19 cellular contexts compared by ENCODE assay signal in the genomic region with DNA sequence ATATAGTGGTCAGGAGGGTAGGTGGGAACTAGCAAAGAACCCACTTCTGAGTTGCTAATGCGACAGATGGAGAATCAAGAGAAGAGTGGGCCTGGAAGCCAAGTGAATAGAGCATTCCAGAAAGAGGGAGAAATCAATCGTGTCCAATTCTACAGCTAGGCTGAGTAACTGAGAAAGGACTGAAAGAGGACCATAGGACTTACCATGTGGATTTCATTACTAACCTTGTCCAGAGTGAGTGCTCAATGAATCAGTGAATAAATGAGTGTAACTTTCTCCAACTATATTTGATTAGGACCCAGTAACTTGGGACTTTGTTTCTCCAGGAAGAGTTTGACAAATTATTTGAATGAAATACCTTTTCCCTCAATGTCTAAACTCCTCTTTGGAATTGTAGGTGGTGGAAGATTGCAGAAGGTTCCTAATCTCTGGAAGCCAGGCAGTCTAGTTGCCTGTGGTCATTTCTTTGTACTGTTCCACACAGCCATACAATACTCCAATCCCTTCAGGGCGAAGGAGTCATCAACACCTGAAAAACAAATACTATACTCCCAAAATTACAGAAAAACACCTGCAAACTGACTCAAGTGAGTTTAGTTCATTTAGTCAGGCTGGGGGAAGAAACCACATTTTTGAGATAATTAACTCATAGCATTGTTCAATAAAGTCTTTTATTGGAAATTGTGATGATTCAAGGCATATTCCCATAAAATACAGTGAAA. TPM values are rescaled to one million over a fixed set of nuclear protein-coding genes. Genes with fewer than 3 reads are reported as not detected.
"Had no signal": no experiment of that assay in that cellular context is flagged by ENCODE, and none has a peak within 500 bp of the region (broad histone marks: within the 10 kb centered on the region; RNA-seq: fewer than 3 reads in every experiment).

No MANE protein-coding gene starts in this region.

- H3K27ac Mint-ChIP-seq: activated CD4-positive, alpha-beta T cell treated with anti-CD3 and anti-CD28 coated beads for 36 hours; activated CD8-positive, alpha-beta T cell treated with anti-CD3 and anti-CD28 coated beads for 36 hours; activated naive CD8-positive, alpha-beta T cell treated with anti-CD3 and anti-CD28 coated beads, Interleukin-2, amount 50 U/mL, for 24 hours; activated T-cell treated with anti-CD3 and anti-CD28 coated beads, Interleukin-2, amount 50 U/mL, for 72 hours; nephron progenitor cell; stimulated activated naive CD8-positive, alpha-beta T cell treated with anti-CD3 and anti-CD28 coated beads, Interleukin-15, Interleukin-2, amounts not matched to agents 100 ng/mL and 50 ng/mL, for 24 hours had no signal

- H3K4me1 ChIP-seq: colonic mucosa, upper lobe of right lung had no signal

- ATAC-seq: activated CD4-positive, alpha-beta T cell treated with anti-CD3 and anti-CD28 coated beads for 36 hours; activated CD8-positive, alpha-beta T cell treated with anti-CD3 and anti-CD28 coated beads for 36 hours; activated naive CD8-positive, alpha-beta T cell treated with anti-CD3 and anti-CD28 coated beads, Interleukin-2, amount 50 U/mL, for 24 hours; activated T-cell treated with anti-CD3 and anti-CD28 coated beads, Interleukin-2, amount 50 U/mL, for 72 hours; upper lobe of right lung had no signal

- H3K27me3 ChIP-seq: colonic mucosa had no signal

- DNase-seq: activated CD4-positive, alpha-beta T cell treated with anti-CD3 and anti-CD28 coated beads for 36 hours; activated CD8-positive, alpha-beta memory T cell treated with anti-CD3 and anti-CD28 coated beads, Interleukin-2, amount 50 U/mL, for 4 hours; activated CD8-positive, alpha-beta T cell treated with anti-CD3 and anti-CD28 coated beads for 36 hours; activated naive CD8-positive, alpha-beta T cell treated with anti-CD3 and anti-CD28 coated beads, Interleukin-2, amount 50 U/mL, for 24 hours; activated T-cell treated with anti-CD3 and anti-CD28 coated beads, Interleukin-2, amount 50 U/mL, for 72 hours; colonic mucosa; kidney; left ventricle myocardium inferior; nephron progenitor cell; stimulated activated CD4-positive, alpha-beta T cell treated with anti-CD3 and anti-CD28 coated beads, Interleukin-4, amount 100 ng/mL, for 1 hour; stimulated activated CD8-positive, alpha-beta memory T cell treated with anti-CD3 and anti-CD28 coated beads, Interleukin-4, amount 100 ng/mL, for 48 hours; T-helper 1 cell; upper lobe of right lung; WERI-Rb-1 had no signal

- H3K9me3 Mint-ChIP-seq: activated CD8-positive, alpha-beta T cell treated with anti-CD3 and anti-CD28 coated beads for 36 hours; activated naive CD8-positive, alpha-beta T cell treated with anti-CD3 and anti-CD28 coated beads, Interleukin-2, amount 50 U/mL, for 24 hours; activated T-cell treated with anti-CD3 and anti-CD28 coated beads, Interleukin-2, amount 50 U/mL, for 72 hours; stimulated activated naive CD8-positive, alpha-beta T cell treated with anti-CD3 and anti-CD28 coated beads, Interleukin-15, Interleukin-2, amounts not matched to agents 100 ng/mL and 50 ng/mL, for 24 hours had no signal

- H3K4me3 ChIP-seq: colonic mucosa, left ventricle myocardium inferior, upper lobe of right lung had no signal

- H3K4me3 Mint-ChIP-seq: activated CD4-positive, alpha-beta T cell treated with anti-CD3 and anti-CD28 coated beads for 36 hours; activated CD8-positive, alpha-beta T cell treated with anti-CD3 and anti-CD28 coated beads for 36 hours; activated naive CD8-positive, alpha-beta T cell treated with anti-CD3 and anti-CD28 coated beads, Interleukin-2, amount 50 U/mL, for 24 hours; activated T-cell treated with anti-CD3 and anti-CD28 coated beads, Interleukin-2, amount 50 U/mL, for 72 hours; nephron progenitor cell; stimulated activated naive CD8-positive, alpha-beta T cell treated with anti-CD3 and anti-CD28 coated beads, Interleukin-15, Interleukin-2, amounts not matched to agents 100 ng/mL and 50 ng/mL, for 24 hours had no signal

- H3K27ac ChIP-seq: colonic mucosa, left ventricle myocardium inferior, upper lobe of right lung, WERI-Rb-1 had no signal

- H3K36me3 ChIP-seq: colonic mucosa, left ventricle myocardium inferior, upper lobe of right lung, WERI-Rb-1 had no signal

- H3K9me3 ChIP-seq: colonic mucosa, left ventricle myocardium inferior, upper lobe of right lung had no signal

RNA-seq across cellular contexts. Expression of gene S100Z, which starts 33.5 kb away (rescaled TPM):
- total RNA-seq: cardiac septum, colonic mucosa, fibroblast of villous mesenchyme, left ventricle myocardium inferior, pulmonary artery endothelial cell, temporal lobe had no signal
